In the genomic region with DNA sequence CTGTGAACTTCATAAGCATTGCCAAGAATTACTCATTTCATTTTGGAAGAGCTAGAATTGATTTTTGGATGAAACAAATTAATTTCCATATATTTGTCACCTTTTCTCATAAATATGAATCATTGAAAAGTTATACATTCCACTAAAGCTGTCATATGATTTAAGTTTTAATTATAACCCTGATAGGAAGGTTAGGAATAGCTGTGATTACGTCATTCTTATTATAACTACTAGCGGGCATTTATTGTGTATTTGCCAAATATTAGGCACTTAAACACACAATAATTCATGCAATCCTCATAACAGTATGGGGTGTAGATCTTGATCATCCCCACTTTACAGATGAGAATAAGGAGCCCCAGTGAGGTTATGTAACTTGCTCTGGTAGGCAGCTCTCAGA, we compare ENCODE assay signal across 8 cellular contexts.
"Had no signal": no experiment of that assay in that cellular context is flagged by ENCODE, and none has a peak within 500 bp of the region (broad histone marks: within the 10 kb centered on the region; RNA-seq: fewer than 3 reads in every experiment).

No MANE protein-coding gene starts in this region.

- H3K4me1 ChIP-seq: HAP-1 had no signal

- ATAC-seq: HCT116 had no signal

- H3K9me3 ChIP-seq: HAP-1 had no signal

- H3K4me3 ChIP-seq: GM23248, HAP-1 had no signal

- DNase-seq: GM23248, GOT3, H7, HFFc6, KG1 had no signal

- H3K27ac ChIP-seq: GM23248, HL-60 had no signal

- H3K9ac ChIP-seq: GM23248 had no signal

- H2AFZ ChIP-seq: GM23248 had no signal

- H3K36me3 ChIP-seq: HAP-1 had no signal
